Comparison of ENCODE assay signal across 15 cellular contexts in the genomic region with DNA sequence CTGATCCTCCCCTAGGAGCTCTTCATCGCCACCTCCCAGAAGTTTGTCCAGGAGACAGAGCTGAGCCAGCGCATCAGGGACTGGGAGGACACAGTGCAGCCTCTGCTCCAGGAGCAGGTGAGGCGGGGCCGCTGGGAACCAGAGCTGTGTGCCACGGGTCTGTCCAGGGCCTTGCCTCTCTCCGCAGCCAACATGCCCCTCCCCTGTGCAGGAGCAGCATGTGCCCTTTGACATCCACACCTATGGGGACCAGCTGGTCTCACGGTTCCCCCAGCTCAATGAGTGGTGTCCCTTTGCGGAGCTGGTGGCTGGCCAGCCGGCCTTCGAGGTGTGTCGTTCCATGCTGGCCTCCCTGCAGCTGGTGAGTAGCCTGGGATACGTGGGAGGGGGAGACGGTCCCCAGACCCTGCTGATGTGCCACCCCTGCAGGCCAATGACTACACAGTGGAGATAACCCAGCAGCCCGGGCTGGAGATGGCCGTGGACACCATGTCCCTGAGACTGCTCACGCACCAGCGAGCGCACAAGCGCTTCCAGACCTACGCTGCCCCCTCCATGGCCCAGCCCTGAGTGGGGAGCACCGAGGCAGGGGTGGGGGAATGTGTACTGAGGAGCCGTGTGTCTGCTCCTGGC. TPM values are rescaled to one million over a fixed set of nuclear protein-coding genes. Genes with fewer than 3 reads are reported as not detected.
DNase-seq lines count a peak whose midpoint lies in the region; ATAC-seq and TF ChIP-seq lines count a peak whose summit lies in the region.
"Had no signal": no experiment of that assay in that cellular context is flagged by ENCODE, and none has a peak within 500 bp of the region (broad histone marks: within the 10 kb centered on the region; RNA-seq: fewer than 3 reads in every experiment).

No MANE protein-coding gene starts in this region.

- no peak overlapping the region for H2AFZ ChIP-seq in neuronal stem cell (ENCODE audit: low read length)

- no peak overlapping the region for H3K9ac ChIP-seq in neuronal stem cell (ENCODE audit: low read depth, low read length, poor library complexity)

- no peak overlapping the region for H2BK12ac ChIP-seq in neuronal stem cell (ENCODE audit: low read length)

- H3K4me3 Mint-ChIP-seq in activated naive CD4-positive, alpha-beta T cell treated with anti-CD3 and anti-CD28 coated beads for 36 hours: peak overlapping the region; percentile 41
- H3K4me3 Mint-ChIP-seq in activated naive CD8-positive, alpha-beta T cell treated with anti-CD3 and anti-CD28 coated beads, Interleukin-2, amount 50 U/mL, for 24 hours: peak overlapping the region; percentile 36

- no peak overlapping the region for H3K4me2 ChIP-seq in neuronal stem cell (ENCODE audit: insufficient read depth, low read length, poor library complexity, severe bottlenecking)

- H3K36me3 Mint-ChIP-seq in activated naive CD4-positive, alpha-beta T cell treated with anti-CD3 and anti-CD28 coated beads for 36 hours (ENCODE audit: low read depth): peaks cover 39% of the 10 kb centered on the region
- H3K36me3 Mint-ChIP-seq in activated naive CD8-positive, alpha-beta T cell treated with anti-CD3 and anti-CD28 coated beads, Interleukin-2, amount 50 U/mL, for 24 hours (ENCODE audit: low read depth): peaks cover 17% of the 10 kb centered on the region

- POLR2A ChIA-PET in HEK293 (lab: Yijun Ruan, JAX): interaction anchor here (0.8 to 5.3 kb wide), 4 partner anchors 14 to 60 kb away, joined by 3 to 189 read pairs (median 4); a partner anchor contains a TSS

- no peak overlapping the region for H3K14ac ChIP-seq in neuronal stem cell (ENCODE audit: low read length)

- H3K4me1 ChIP-seq in HEK293 (ENCODE audit: control insufficient read depth, insufficient read depth, low read length) (no peaks in the 10 kb centered on the region; the same call in 1 of the 2 replicates), neuronal stem cell (ENCODE audit: control insufficient read depth in 2 of 2, insufficient read depth in 1 of 2, low read depth in 1 of 2, low read length in 2 of 2) (peaks cover 11 to 17% of the 10 kb centered on the region in 2 donors)

- no peaks in the 10 kb centered on the region for H3K27me3 ChIP-seq in neuronal stem cell (ENCODE audit: control insufficient read depth in 3 of 3, insufficient read depth in 3 of 3, low read depth in 1 of 3, low read length in 3 of 3)
- H3K27me3 ChIP-seq: transverse colon had no signal

- H3K27ac ChIP-seq in HEK293 (ENCODE audit: extremely low read depth, low read depth, low read length) (no peak overlapping the region), neuronal stem cell (replicated peaks; ENCODE audit: low read length) (no peak overlapping the region)

- ATAC-seq in activated naive CD8-positive, alpha-beta T cell treated with anti-CD3 and anti-CD28 coated beads, Interleukin-2, amount 50 U/mL, for 24 hours: no peak
- no peak for ATAC-seq in GM19328 (IDR thresholded peaks at IDR 0.05; ENCODE audit: unreplicated experiment)

- CTCF ChIA-PET in activated naive CD4-positive, alpha-beta T cell treated with anti-CD3 and anti-CD28 coated beads for 36 hours (lab: Charles Lee): interaction anchor here (0.6 to 0.9 kb wide), 3 partner anchors 25 to 408 kb away, joined by 3 read pairs; no protein-coding TSS in a partner anchor
- CTCF ChIA-PET in HEK293 (lab: Yijun Ruan, JAX): interaction anchor here (0.7 to 1.2 kb wide), 2 partner anchors 40 to 247 kb away, joined by 3 to 5 read pairs; a partner anchor contains a TSS

- H2AK5ac ChIP-seq in neuronal stem cell (ENCODE audit: low read depth, low read length): no peak overlapping the region

- no CpG with 5 or more reads among the region's 22 CpGs for WGBS in neuronal stem cell (ENCODE audit: extremely low coverage in 2 of 2, insufficient read length in 2 of 2, insufficient replicate concordance in 1 of 2), 2 donors

- H3K4ac ChIP-seq in neuronal stem cell (ENCODE audit: low read length): no peak overlapping the region

- intact Hi-C loops in activated naive CD4-positive, alpha-beta T cell treated with anti-CD3 and anti-CD28 coated beads for 36 hours (cut with micrococcal nuclease): no loop called here

- H3K23ac ChIP-seq in neuronal stem cell (ENCODE audit: low read depth, low read length, poor library complexity): peak overlapping the region; percentile 55

- no peak overlapping the region for H3K18ac ChIP-seq in neuronal stem cell (ENCODE audit: low read length)

- H3K9me3 ChIP-seq in HEK293 (ENCODE audit: control insufficient read depth, insufficient read depth, low read depth, low read length) (no peaks in the 10 kb centered on the region), neuronal stem cell (replicated peaks in 1 of 2; ENCODE audit: control insufficient read depth in 2 of 2, insufficient read depth in 1 of 2, low read depth in 1 of 2, low read length in 2 of 2) (no peaks in the 10 kb centered on the region)
- H3K9me3 ChIP-seq: transverse colon had no signal

- H3K79me1 ChIP-seq in neuronal stem cell (ENCODE audit: low read depth, low read length): peaks cover 12% of the 10 kb centered on the region

- H3K9me3 Mint-ChIP-seq in activated naive CD4-positive, alpha-beta T cell treated with anti-CD3 and anti-CD28 coated beads for 36 hours: no peaks in the 10 kb centered on the region
- H3K9me3 Mint-ChIP-seq in activated naive CD8-positive, alpha-beta T cell treated with anti-CD3 and anti-CD28 coated beads, Interleukin-2, amount 50 U/mL, for 24 hours: no peaks in the 10 kb centered on the region

- no peak overlapping the region for H2BK120ac ChIP-seq in neuronal stem cell (ENCODE audit: low read depth, low read length)

- no peak overlapping the region for H2BK15ac ChIP-seq in neuronal stem cell (ENCODE audit: low read length)

- no peak for TF ChIP-seq CTCF in HEK293 (tag by site-specific recombination; IDR thresholded peaks at IDR 0.05)

- no peak overlapping the region for H4K91ac ChIP-seq in neuronal stem cell (ENCODE audit: low read depth, low read length, poor library complexity)

- peak overlapping the region; percentile 39 for H2BK5ac ChIP-seq in neuronal stem cell (ENCODE audit: low read length)

- H3K27me3 Mint-ChIP-seq in activated naive CD4-positive, alpha-beta T cell treated with anti-CD3 and anti-CD28 coated beads for 36 hours (ENCODE audit: low read depth): no peaks in the 10 kb centered on the region
- no peaks in the 10 kb centered on the region for H3K27me3 Mint-ChIP-seq in activated naive CD8-positive, alpha-beta T cell treated with anti-CD3 and anti-CD28 coated beads, Interleukin-2, amount 50 U/mL, for 24 hours

- no peak for DNase-seq in activated naive CD4-positive, alpha-beta T cell treated with anti-CD3 and anti-CD28 coated beads for 36 hours
- DNase-seq in activated naive CD4-positive, alpha-beta T cell (lab: John Stamatoyannopoulos, UW): no peak
- DNase-seq in activated naive CD8-positive, alpha-beta T cell treated with anti-CD3 and anti-CD28 coated beads, Interleukin-2, amount 50 U/mL, for 24 hours: no peak
- no peak for DNase-seq in neuronal stem cell (ENCODE audit: low spot score)
- DNase-seq in GM03348 (ENCODE audit: low spot score): no peak
- no peak for DNase-seq in DMS79 (lab: John Stamatoyannopoulos, UW)
- DNase-seq: COR-L47; GDM1; NCI-H2107; occipital lobe; stimulated activated CD4-positive, alpha-beta T cell treated with anti-CD3 and anti-CD28 coated beads, Interleukin-4, amount 100 ng/mL, for 4 hours; transverse colon had no signal

- peaks cover 0 to 60% of the 10 kb centered on the region in 2 experiments; a peak in 2 of 3 replicates for H3K36me3 ChIP-seq in HEK293 (ENCODE audit: control insufficient read depth in 2 of 2, insufficient read depth in 1 of 2, low read length in 2 of 2)
- H3K36me3 ChIP-seq in neuronal stem cell (replicated peaks in 1 of 2; ENCODE audit: control insufficient read depth in 2 of 2, insufficient read depth in 2 of 2, low read length in 2 of 2): peaks cover 49 to 63% of the 10 kb centered on the region in 2 donors

- H4K8ac ChIP-seq in neuronal stem cell (ENCODE audit: low read depth, low read length): peak overlapping the region; percentile 48

- H3K27ac Mint-ChIP-seq in activated naive CD4-positive, alpha-beta T cell treated with anti-CD3 and anti-CD28 coated beads for 36 hours: no peak overlapping the region
- H3K27ac Mint-ChIP-seq in activated naive CD8-positive, alpha-beta T cell treated with anti-CD3 and anti-CD28 coated beads, Interleukin-2, amount 50 U/mL, for 24 hours: no peak overlapping the region

- H3K4me1 Mint-ChIP-seq in activated naive CD4-positive, alpha-beta T cell treated with anti-CD3 and anti-CD28 coated beads for 36 hours (ENCODE audit: low read depth): peaks cover 23% of the 10 kb centered on the region
- peaks cover 25% of the 10 kb centered on the region for H3K4me1 Mint-ChIP-seq in activated naive CD8-positive, alpha-beta T cell treated with anti-CD3 and anti-CD28 coated beads, Interleukin-2, amount 50 U/mL, for 24 hours

- H3K4me3 ChIP-seq in HEK293 (ENCODE audit: low read depth, low read length) (no peak overlapping the region), neuronal stem cell (ENCODE audit: low read length in 2 of 2) (no peak overlapping the region)

TF ChIP-seq in HEK293, 187 proteins besides CTCF, POLR2A, EP300 and RAD21 (continues in another document):
- TF ChIP-seq ZBTB7A (tag by site-specific recombination; IDR thresholded peaks at IDR 0.05; ENCODE audit: low read depth) (no peak), ZNF600 (tag by site-specific recombination; IDR thresholded peaks at IDR 0.05) (peak; percentile 14; the same call in 1 of the 2 replicates), ZNF621 (tag by site-specific recombination; IDR thresholded peaks at IDR 0.05) (no peak), TCF7L2 (IDR thresholded peaks at IDR 0.05; ENCODE audit: borderline replicate concordance, low read depth, low read length) (no peak)

RNA-seq across cellular contexts. Expression of a gene that starts 2.5 kb away (rescaled TPM):
- 1 to 10 TPM; 1.1 to 2.1 TPM for total RNA-seq in activated naive CD4-positive, alpha-beta T cell treated with anti-CD3 and anti-CD28 coated beads for 36 hours
- polyA plus RNA-seq in neuronal stem cell (2013, experiment 1 of 2): 0.50 TPM
- polyA plus RNA-seq in neuronal stem cell (2013, experiment 2 of 2): 0.90 TPM

RNA-seq across cellular contexts. Expression of a gene that starts 6.9 kb away (rescaled TPM):
- 10 to 100 TPM; 43.7 to 49.6 TPM for total RNA-seq in activated naive CD4-positive, alpha-beta T cell treated with anti-CD3 and anti-CD28 coated beads for 36 hours
- 3.0 TPM for polyA plus RNA-seq in neuronal stem cell (2013, experiment 1 of 2)
- polyA plus RNA-seq in neuronal stem cell (2013, experiment 2 of 2): 2.9 TPM

RNA-seq across cellular contexts. Expression of a gene that starts 14.9 kb away (rescaled TPM):
- total RNA-seq in activated naive CD4-positive, alpha-beta T cell treated with anti-CD3 and anti-CD28 coated beads for 36 hours: 100 to 1,000 TPM; 104 to 115 TPM
- 29.6 TPM for polyA plus RNA-seq in neuronal stem cell (2013, experiment 1 of 2)
- polyA plus RNA-seq in neuronal stem cell (2013, experiment 2 of 2): 27.7 TPM

RNA-seq across cellular contexts. Expression of a gene that starts 15.4 kb away (rescaled TPM):
- total RNA-seq in activated naive CD4-positive, alpha-beta T cell treated with anti-CD3 and anti-CD28 coated beads for 36 hours: 10 to 100 TPM; 41.4 to 42.0 TPM
- polyA plus RNA-seq in neuronal stem cell (2013, experiment 1 of 2): 29.8 TPM
- polyA plus RNA-seq in neuronal stem cell (2013, experiment 2 of 2): 30.2 TPM

RNA-seq across cellular contexts. Expression of a gene that starts 22.8 kb away (rescaled TPM):
- 1 to 10 TPM; 7.4 to 7.6 TPM for total RNA-seq in activated naive CD4-positive, alpha-beta T cell treated with anti-CD3 and anti-CD28 coated beads for 36 hours
- polyA plus RNA-seq in neuronal stem cell (2013, experiment 1 of 2): 0.01 TPM
- polyA plus RNA-seq in neuronal stem cell (2013, experiment 2 of 2): 0.01 TPM
- total RNA-seq: occipital lobe, RPMI7951 had no signal
